Comparison of ENCODE assay signal across 1 cellular context in genomic region chr1:118947003-118947765, GRCh38.
TF ChIP-seq lines count a peak whose summit lies in the region.

No MANE protein-coding gene starts in this region.

TF ChIP-seq in H1, 55 proteins besides CTCF, POLR2A, EP300 and RAD21:
- TF ChIP-seq SUZ12 (IDR thresholded peaks at IDR 0.05; ENCODE audit: low read length): no peak
- no peak for TF ChIP-seq MAFK (IDR thresholded peaks at IDR 0.05; ENCODE audit: low read depth, low read length)
- TF ChIP-seq SP2 (IDR thresholded peaks at IDR 0.05; ENCODE audit: low read length): no peak
- TF ChIP-seq GTF2F1 (IDR thresholded peaks at IDR 0.05; ENCODE audit: borderline replicate concordance, low read depth, low read length): no peak
- TF ChIP-seq CBX5 (IDR thresholded peaks at IDR 0.05; ENCODE audit: low read depth, low read length): no peak
- no peak for TF ChIP-seq RFX5 (IDR thresholded peaks at IDR 0.05; ENCODE audit: borderline replicate concordance, low read depth, low read length)
- no peak for TF ChIP-seq SIX5 (IDR thresholded peaks at IDR 0.05; ENCODE audit: low read depth, low read length)
- TF ChIP-seq HDAC2 (IDR thresholded peaks at IDR 0.05; ENCODE audit: borderline replicate concordance in 1 of 2, low read depth in 2 of 2, low read length in 2 of 2): no peak
- no peak for TF ChIP-seq RNF2 (IDR thresholded peaks at IDR 0.05; ENCODE audit: borderline replicate concordance, low read depth, low read length, missing control alignments, poor library complexity, severe bottlenecking)
- TF ChIP-seq CHD2 (IDR thresholded peaks at IDR 0.05; ENCODE audit: low read length): no peak
- no peak for TF ChIP-seq NRF1 (IDR thresholded peaks at IDR 0.05; ENCODE audit: low read depth, low read length)
- TF ChIP-seq TAF7 (optimal IDR thresholded peaks at IDR 0.05; ENCODE audit: borderline replicate concordance, low read depth, low read length): no peak
- no peak for TF ChIP-seq GABPA (IDR thresholded peaks at IDR 0.05; ENCODE audit: borderline replicate concordance, insufficient read depth, low read length)
- no peak for TF ChIP-seq RBBP5 (IDR thresholded peaks at IDR 0.05; ENCODE audit: borderline replicate concordance, low read depth, low read length)
- TF ChIP-seq TBP (IDR thresholded peaks at IDR 0.05; ENCODE audit: low read depth, low read length): no peak
- TF ChIP-seq EZH2 (IDR thresholded peaks at IDR 0.05; ENCODE audit: low read depth, low read length, severe bottlenecking): no peak
- no peak for TF ChIP-seq KDM5A (IDR thresholded peaks at IDR 0.05; ENCODE audit: low read length)
- no peak for TF ChIP-seq MAX (IDR thresholded peaks at IDR 0.05)
